ENCODE assay signal across 2 cellular contexts in genomic region chr3:100073555-100074307, GRCh38.
TF ChIP-seq lines count a peak whose summit lies in the region.

No MANE protein-coding gene starts in this region.

TF ChIP-seq in GM12878, 131 proteins besides CTCF, POLR2A, EP300 and RAD21 (continues in another document):
- TF ChIP-seq ELK1 (IDR thresholded peaks at IDR 0.05; ENCODE audit: low read depth, low read length): no peak
- no peak for TF ChIP-seq SMARCA5 (IDR thresholded peaks at IDR 0.05)
- TF ChIP-seq NBN (IDR thresholded peaks at IDR 0.05): no peak
- TF ChIP-seq TARDBP (IDR thresholded peaks at IDR 0.05; ENCODE audit: borderline replicate concordance): no peak
- TF ChIP-seq PRDM15 (CRISPR knock-in tag; IDR thresholded peaks at IDR 0.05): no peak
- TF ChIP-seq IRF3 (IDR thresholded peaks at IDR 0.05): no peak
- TF ChIP-seq HCFC1 (IDR thresholded peaks at IDR 0.05; ENCODE audit: low read length): no peak
- no peak for TF ChIP-seq MYB (IDR thresholded peaks at IDR 0.05; ENCODE audit: borderline replicate concordance, low read depth, low read length)
- TF ChIP-seq CUX1 (IDR thresholded peaks at IDR 0.05; ENCODE audit: insufficient replicate concordance, low read depth, low read length): no peak
- no peak for TF ChIP-seq PBX3 (IDR thresholded peaks at IDR 0.05; ENCODE audit: insufficient replicate concordance, low read depth, low read length)
- TF ChIP-seq SUZ12 (IDR thresholded peaks at IDR 0.05; ENCODE audit: unreplicated experiment): no peak
- 0 out of 2 replicates have a peak, but pooled peaks have one; percentile 8 for TF ChIP-seq MEF2A (IDR thresholded peaks at IDR 0.05; ENCODE audit: insufficient read depth, low read depth, low read length)
- no peak for TF ChIP-seq MYC (IDR thresholded peaks at IDR 0.05; ENCODE audit: insufficient read depth, insufficient read length, insufficient replicate concordance, low read length, severe bottlenecking)

TF ChIP-seq in HepG2, 621 proteins besides CTCF, POLR2A, EP300 and RAD21:
- TF ChIP-seq PRPF4 (IDR thresholded peaks at IDR 0.05; ENCODE audit: low read depth, low read length, poor library complexity, severe bottlenecking): peak; percentile 65
- TF ChIP-seq ZBTB33 (CRISPR knock-in tag; IDR thresholded peaks at IDR 0.05): no peak
- TF ChIP-seq RELA (CRISPR knock-in tag; IDR thresholded peaks at IDR 0.05): no peak
- no peak for TF ChIP-seq PRDM15 (CRISPR knock-in tag; IDR thresholded peaks at IDR 0.05)
- TF ChIP-seq CBFB (CRISPR knock-in tag; IDR thresholded peaks at IDR 0.05): no peak
- peak; percentile 62; the same call in 1 of the 2 replicates for TF ChIP-seq ZBTB38 (CRISPR knock-in tag; IDR thresholded peaks at IDR 0.05)
TF ChIP-seq in HepG2: peak in this region for 2.
